11 cellular contexts compared by ENCODE assay signal in the genomic region with DNA sequence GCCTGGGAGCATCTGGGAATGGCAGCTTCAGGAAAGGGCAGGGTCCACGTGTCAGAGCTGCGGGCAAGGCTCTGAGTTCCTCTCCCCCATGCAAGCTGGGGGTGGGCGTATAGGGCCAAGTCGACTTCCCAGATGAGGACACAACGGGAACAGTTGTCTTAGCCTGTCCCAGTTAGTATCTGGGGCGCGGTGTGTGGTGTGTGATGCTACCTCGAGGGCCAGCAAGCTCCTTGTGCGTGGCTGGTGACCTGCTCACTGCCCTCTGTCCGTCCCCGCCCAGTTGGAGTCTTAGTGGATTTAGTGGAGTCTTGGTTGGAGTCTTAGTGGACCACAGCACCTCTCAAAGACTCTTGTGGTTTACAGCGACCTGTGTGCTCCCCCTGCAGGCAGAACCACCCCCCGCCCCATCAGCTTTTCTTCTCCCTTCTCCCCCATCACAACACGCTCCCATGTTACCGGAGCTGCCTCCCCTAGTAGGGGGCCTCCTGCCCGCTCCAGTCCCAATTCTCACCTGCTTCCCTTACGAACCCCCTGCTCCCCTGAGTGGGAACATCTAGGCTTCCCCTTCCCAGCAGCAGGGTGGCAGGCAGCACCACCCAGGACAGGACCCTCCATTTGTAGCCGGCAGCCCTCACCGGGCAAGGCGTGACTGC. TPM values are rescaled to one million over a fixed set of nuclear protein-coding genes. Genes with fewer than 3 reads are reported as not detected.
DNase-seq lines count a peak whose midpoint lies in the region; ATAC-seq and TF ChIP-seq lines count a peak whose summit lies in the region.
"Had no signal": no experiment of that assay in that cellular context is flagged by ENCODE, and none has a peak within 500 bp of the region (broad histone marks: within the 10 kb centered on the region; RNA-seq: fewer than 3 reads in every experiment).

No MANE protein-coding gene starts in this region.

- no peak overlapping the region for H3K27ac Mint-ChIP-seq in chondrocyte (ENCODE audit: unreplicated experiment)
- H3K27ac Mint-ChIP-seq: activated naive CD8-positive, alpha-beta T cell had no signal

- H2BK5ac ChIP-seq in neuronal stem cell (ENCODE audit: low read length), result no peak overlapping the region

- WGBS in neuronal stem cell (ENCODE audit: extremely low coverage in 2 of 2, insufficient read length in 2 of 2, insufficient replicate concordance in 1 of 2), 2 donors, result no CpG with 5 or more reads among the region's 20 CpGs

- peak overlapping the region; percentile 40 for H3K18ac ChIP-seq in neuronal stem cell (ENCODE audit: low read length)

- peak overlapping the region; percentile 34 for H2BK15ac ChIP-seq in neuronal stem cell (ENCODE audit: low read length)

- H3K27ac ChIP-seq in HCT116 (ENCODE audit: low read depth, low read length) (peak overlapping the region; percentile 16; the same call in 1 of the 2 replicates), neuronal stem cell (replicated peaks; ENCODE audit: low read length) (no peak overlapping the region), MM.1S (ENCODE audit: low read length) (no peak overlapping the region)
- H3K27ac ChIP-seq: body of pancreas, pancreas had no signal

- H3K36me3 ChIP-seq in HCT116 (ENCODE audit: control insufficient read depth in 1 of 2, insufficient read depth in 2 of 2, low read length in 2 of 2) (no peaks in the 10 kb centered on the region), neuronal stem cell (replicated peaks in 1 of 2; ENCODE audit: control insufficient read depth in 2 of 2, insufficient read depth in 2 of 2, low read length in 2 of 2) (no peaks in the 10 kb centered on the region), MM.1S (replicated peaks; ENCODE audit: insufficient read depth, low read length) (no peaks in the 10 kb centered on the region)
- H3K36me3 ChIP-seq: pancreas had no signal

- H3K9me3 ChIP-seq in HCT116 (ENCODE audit: control insufficient read depth in 1 of 2, insufficient read depth in 1 of 2, low read depth in 1 of 2, low read length in 2 of 2), result no peaks in the 10 kb centered on the region
- H3K9me3 ChIP-seq in neuronal stem cell (replicated peaks in 1 of 2; ENCODE audit: control insufficient read depth in 2 of 2, insufficient read depth in 1 of 2, low read depth in 1 of 2, low read length in 2 of 2), result peaks cover 0 to 2% of the 10 kb centered on the region in 2 donors
- no peaks in the 10 kb centered on the region for H3K9me3 ChIP-seq in MM.1S (replicated peaks; ENCODE audit: insufficient read depth, low read length)
- H3K9me3 ChIP-seq: body of pancreas, pancreas had no signal

- no peak overlapping the region for H4K91ac ChIP-seq in neuronal stem cell (ENCODE audit: low read depth, low read length, poor library complexity)

- H3K9ac ChIP-seq in HCT116 (ENCODE audit: low read length) (no peak overlapping the region), neuronal stem cell (ENCODE audit: low read depth, low read length, poor library complexity) (no peak overlapping the region), MM.1S (ENCODE audit: low read length) (no peak overlapping the region)

- peak overlapping the region; percentile 49 for H2AK5ac ChIP-seq in neuronal stem cell (ENCODE audit: low read depth, low read length)

- H3K79me2 ChIP-seq in HCT116 (ENCODE audit: insufficient read depth, low read length) (no peaks in the 10 kb centered on the region), MM.1S (ENCODE audit: low read length) (no peaks in the 10 kb centered on the region)

- no peak overlapping the region for H3K4me3 ChIP-seq in HCT116 (replicated peaks in 1 of 2; ENCODE audit: low read depth in 1 of 2, low read length in 2 of 2)
- no peak overlapping the region for H3K4me3 ChIP-seq in neuronal stem cell (ENCODE audit: low read length in 2 of 2)
- no peak overlapping the region for H3K4me3 ChIP-seq in MM.1S (ENCODE audit: low read length)
- H3K4me3 ChIP-seq: body of pancreas, pancreas had no signal

- no peak for TF ChIP-seq POLR2A in HCT116 (IDR thresholded peaks at IDR 0.05; ENCODE audit: borderline replicate concordance, extremely low read depth, insufficient read depth, insufficient read length)

- BruUV-seq in HCT116 (replicated peaks; lab: Mats Ljungman, UMichigan), result no TSS peak

- H2BK12ac ChIP-seq in neuronal stem cell (ENCODE audit: low read length), result no peak overlapping the region

- H3K4me2 ChIP-seq in HCT116 (ENCODE audit: low read length) (peak overlapping the region; percentile 31), neuronal stem cell (ENCODE audit: insufficient read depth, low read length, poor library complexity, severe bottlenecking) (no peak overlapping the region), MM.1S (ENCODE audit: low read depth, low read length) (no peak overlapping the region)

- H3K23ac ChIP-seq in neuronal stem cell (ENCODE audit: low read depth, low read length, poor library complexity), result no peak overlapping the region

- H3K9me2 ChIP-seq in HCT116 (ENCODE audit: insufficient read depth) (no peaks in the 10 kb centered on the region), MM.1S (replicated peaks; ENCODE audit: insufficient read depth, low read length) (no peaks in the 10 kb centered on the region)

- no peaks in the 10 kb centered on the region for H3K4me1 Mint-ChIP-seq in chondrocyte (ENCODE audit: low read depth)

- peaks cover 3% of the 10 kb centered on the region for H3K27me3 Mint-ChIP-seq in chondrocyte (ENCODE audit: low read depth)
- H3K27me3 Mint-ChIP-seq: activated naive CD8-positive, alpha-beta T cell had no signal

- DNase-seq in ELF-1 (ENCODE audit: low read depth, low spot score) (peak; percentile 54), HCT116 (ENCODE audit: low read depth, low spot score) (no peak), chondrocyte (ENCODE audit: low spot score) (peak; percentile 77), neuronal stem cell (ENCODE audit: low spot score) (no peak), MM.1S (no peak), RPMI8226 (no peak), KG1 (lab: John Stamatoyannopoulos, UW) (no peak)

- H4K20me1 ChIP-seq in HCT116 (ENCODE audit: insufficient read depth) (no peaks in the 10 kb centered on the region), MM.1S (ENCODE audit: insufficient read depth, low read length) (no peaks in the 10 kb centered on the region)

- no peak overlapping the region for H4K8ac ChIP-seq in neuronal stem cell (ENCODE audit: low read depth, low read length)

- H3K79me1 ChIP-seq in neuronal stem cell (ENCODE audit: low read depth, low read length), result peaks cover 5% of the 10 kb centered on the region

- intact Hi-C loops in HCT116 (cut with micrococcal nuclease), result loop anchor here (1.0 kb wide), 1 partner anchor 37 kb away; no protein-coding TSS in a partner anchor

- POLR2A ChIA-PET in HCT116 (lab: Charles Lee), result no interaction called here

- no peaks in the 10 kb centered on the region for H3F3A ChIP-seq in MM.1S (ENCODE audit: insufficient read depth, low read length)

- H3K4me1 ChIP-seq in HCT116 (ENCODE audit: control insufficient read depth in 1 of 2, insufficient read depth in 2 of 2, low read length in 2 of 2), result peaks cover 7 to 14% of the 10 kb centered on the region in 2 experiments; a peak in 3 of 4 replicates
- peaks cover 0 to 5% of the 10 kb centered on the region in 2 donors for H3K4me1 ChIP-seq in neuronal stem cell (ENCODE audit: control insufficient read depth in 2 of 2, insufficient read depth in 1 of 2, low read depth in 1 of 2, low read length in 2 of 2)
- no peaks in the 10 kb centered on the region for H3K4me1 ChIP-seq in MM.1S (ENCODE audit: low read length)
- H3K4me1 ChIP-seq: pancreas had no signal

- no peak overlapping the region for H3K4ac ChIP-seq in neuronal stem cell (ENCODE audit: low read length)

- no peak overlapping the region for H3K4me3 Mint-ChIP-seq in chondrocyte (ENCODE audit: unreplicated experiment)
- H3K4me3 Mint-ChIP-seq: activated naive CD8-positive, alpha-beta T cell had no signal

- H3K36me3 Mint-ChIP-seq in chondrocyte (ENCODE audit: low read depth), result no peaks in the 10 kb centered on the region
- H3K36me3 Mint-ChIP-seq: activated naive CD8-positive, alpha-beta T cell had no signal

- TF ChIP-seq RAD21 in HCT116 (IDR thresholded peaks at IDR 0.05; ENCODE audit: low read depth), result no peak

- H2AFZ ChIP-seq in HCT116 (ENCODE audit: low read depth, low read length, poor library complexity, severe bottlenecking), result no peak overlapping the region
- H2AFZ ChIP-seq in neuronal stem cell (ENCODE audit: low read length), result peak overlapping the region; percentile 85
- H2AFZ ChIP-seq in MM.1S (ENCODE audit: low read length), result no peak overlapping the region

- ATAC-seq in HCT116, result peak; percentile 10

- no peak overlapping the region for H2BK120ac ChIP-seq in neuronal stem cell (ENCODE audit: low read depth, low read length)

- RAD21 ChIA-PET in HCT116 (lab: Charles Lee; ENCODE audit: low non-redundant PET in 1 of 2, low total read pairs in 2 of 2, uncharacterized antibody in 2 of 2, unreplicated experiment in 2 of 2), result interaction anchor here in 1 of 2 experiments (0.7 kb wide), 2 partner anchors 14 to 16 kb away, joined by 4 to 6 read pairs; no protein-coding TSS in a partner anchor

- CTCF ChIA-PET in HCT116 (lab: Charles Lee), result interaction anchor here (0.9 to 1.9 kb wide), 8 partner anchors 9 to 470 kb away, joined by 3 to 11 read pairs (median 4); no protein-coding TSS in a partner anchor

- TF ChIP-seq CTCF in HCT116 (IDR thresholded peaks at IDR 0.05 in 2 of 3, conservative IDR thresholded peaks at IDR 0.05 in 1 of 3; ENCODE audit: borderline replicate concordance in 1 of 3, insufficient read depth in 1 of 3, low read depth in 2 of 3, low read length in 2 of 3), result no peak
- TF ChIP-seq CTCF in chondrocyte (IDR thresholded peaks at IDR 0.05), result no peak
- no peak for TF ChIP-seq CTCF in MM.1S (IDR thresholded peaks at IDR 0.05; ENCODE audit: low read length)

- H3K9me3 Mint-ChIP-seq in chondrocyte (ENCODE audit: low read depth), result no peaks in the 10 kb centered on the region

- H3K27me3 ChIP-seq in HCT116 (ENCODE audit: insufficient read depth, low read length) (no peaks in the 10 kb centered on the region), neuronal stem cell (ENCODE audit: control insufficient read depth in 3 of 3, insufficient read depth in 3 of 3, low read depth in 1 of 3, low read length in 3 of 3) (peaks cover 0 to 19% (median 0%) of the 10 kb centered on the region in 3 experiments), MM.1S (replicated peaks; ENCODE audit: insufficient read depth, low read length) (peaks cover 7% of the 10 kb centered on the region; the same call in 1 of the 2 replicates)
- H3K27me3 ChIP-seq: body of pancreas had no signal

- H3K14ac ChIP-seq in neuronal stem cell (ENCODE audit: low read length), result no peak overlapping the region

TF ChIP-seq in HCT116, 20 proteins besides CTCF, POLR2A, EP300 and RAD21 (continues in another document):
- TF ChIP-seq CBX3 (IDR thresholded peaks at IDR 0.05; ENCODE audit: low read depth), result no peak
- no peak for TF ChIP-seq SIN3A (IDR thresholded peaks at IDR 0.05; ENCODE audit: low read depth)
- TF ChIP-seq ZFX (IDR thresholded peaks at IDR 0.05), result no peak

RNA-seq across cellular contexts. Expression of gene ASPG, which starts 8.7 kb away (rescaled TPM):
- total RNA-seq in HCT116 (2021; ENCODE audit: unreplicated experiment) (not detected), chondrocyte (not detected in 3 replicates)
- polyA plus RNA-seq in HCT116 (2012), result 0.15 and 0.17 TPM in 2 replicates
- 0.10 TPM for polyA plus RNA-seq in neuronal stem cell (2013, experiment 1 of 2)
- polyA plus RNA-seq in neuronal stem cell (2013, experiment 2 of 2), result 0.12 TPM
- total RNA-seq: myocyte had no signal

RNA-seq across cellular contexts. Expression of gene KIF26A, which starts 44.2 kb away (rescaled TPM):
- 10.2 TPM for total RNA-seq in HCT116 (2021; ENCODE audit: unreplicated experiment)
- 4.3 and 4.8 TPM in 2 replicates for polyA plus RNA-seq in HCT116 (2012)
- 0.28 to 0.60 TPM (median 0.60 TPM) in 3 replicates for total RNA-seq in chondrocyte
- polyA plus RNA-seq in neuronal stem cell (2013, experiment 1 of 2), result 14.6 TPM
- polyA plus RNA-seq in neuronal stem cell (2013, experiment 2 of 2), result 14.0 TPM
- total RNA-seq: myocyte had no signal

Comparison
In these comparisons a context has a peak if more than half of its experiments do, and no peak if none do; other contexts are left out.
1. DNase-seq: peak in ELF-1 (single experiment) and chondrocyte (single experiment); none in HCT116 (single experiment), neuronal stem cell (single experiment), MM.1S (single experiment), RPMI8226 (single experiment) and KG1 (single experiment).